11 cellular contexts compared by ENCODE assay signal in the genomic region with DNA sequence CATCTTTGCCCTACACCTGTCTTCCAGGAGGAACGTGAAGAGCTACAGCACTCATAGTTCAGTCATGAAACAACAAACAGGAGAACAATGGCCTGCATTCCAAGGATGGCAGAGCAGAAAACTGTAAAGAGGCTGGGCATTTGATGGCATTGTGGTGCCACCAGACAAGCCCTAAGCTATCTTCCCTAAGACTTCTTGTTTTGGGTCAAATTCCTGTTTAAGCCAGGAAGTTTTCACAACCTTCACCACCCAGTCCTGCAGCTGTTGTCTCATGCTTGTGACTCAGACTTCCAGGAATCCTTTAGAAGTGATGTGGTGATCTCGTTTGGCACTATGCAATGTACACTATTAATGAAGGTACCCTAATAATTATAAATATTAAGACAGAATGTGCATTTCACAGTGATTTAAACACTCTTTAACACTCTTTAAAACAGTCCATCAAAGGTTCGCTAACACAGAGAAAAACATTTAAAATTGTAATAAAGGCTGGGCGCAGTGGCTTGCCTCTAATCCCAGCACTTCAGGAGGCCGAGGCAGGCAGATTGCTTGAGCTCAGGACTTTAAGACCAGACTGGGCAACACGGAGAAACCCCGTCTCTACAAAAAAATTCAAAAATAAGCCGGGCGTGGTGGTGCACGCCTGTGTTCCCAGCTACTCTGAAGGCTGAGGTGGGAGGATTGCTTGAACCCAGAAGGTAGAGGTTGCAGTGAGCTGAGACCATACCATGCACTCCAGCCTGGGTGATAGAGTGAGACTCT. TPM values are rescaled to one million over a fixed set of nuclear protein-coding genes. Genes with fewer than 3 reads are reported as not detected.
DNase-seq lines count a peak whose midpoint lies in the region; ATAC-seq and TF ChIP-seq lines count a peak whose summit lies in the region.
"Had no signal": no experiment of that assay in that cellular context is flagged by ENCODE, and none has a peak within 500 bp of the region (broad histone marks: within the 10 kb centered on the region; RNA-seq: fewer than 3 reads in every experiment).

No MANE protein-coding gene starts in this region.

- no peak for TF ChIP-seq CTCF in mammary epithelial cell (conservative IDR thresholded peaks at IDR 0.05 in 1 of 2, IDR thresholded peaks at IDR 0.05 in 1 of 2; ENCODE audit: extremely low read depth in 1 of 2, insufficient read depth in 1 of 2, low read depth in 1 of 2, low read length in 2 of 2)
- TF ChIP-seq CTCF in esophagus muscularis mucosa (IDR thresholded peaks at IDR 0.05), result no peak

- no peak for TF ChIP-seq EP300 in esophagus muscularis mucosa (IDR thresholded peaks at IDR 0.05)

- intact Hi-C loops in mammary epithelial cell (cut with micrococcal nuclease), result loop anchor here (10.0 kb wide), 1 partner anchor 457 kb away; a partner anchor contains a TSS
- intact Hi-C loops in esophagus muscularis mucosa (cut with DNase I), result loop anchor here (5.0 kb wide), 1 partner anchor 105 kb away; a partner anchor contains a TSS

- no peaks in the 10 kb centered on the region for H3K27me3 ChIP-seq in BLaER1 treated with 17β-estradiol and CSF1 and Interleukin-3, amounts not matched to agents 10 nM and 100 nM
- H3K27me3 ChIP-seq in HUES48 (ENCODE audit: control insufficient read depth, insufficient read depth, low read length) (peaks cover 15% of the 10 kb centered on the region), mammary epithelial cell (ENCODE audit: insufficient read depth, low read length) (no peaks in the 10 kb centered on the region), esophagus muscularis mucosa (no peaks in the 10 kb centered on the region)

- DNase-seq in mammary epithelial cell, result peak; percentile 65
- no peak for DNase-seq in esophagus muscularis mucosa (ENCODE audit: extremely low spot score)
- no peak for DNase-seq in iPS-NIHi7 (ENCODE audit: extremely low spot score)
- DNase-seq: activated CD4-positive, CD25-positive, alpha-beta regulatory T cell; effector memory CD4-positive, alpha-beta T cell; kidney had no signal

- BruUV-seq in mammary epithelial cell (replicated peaks; lab: Mats Ljungman, UMichigan), result no TSS peak

- H3K4me3 ChIP-seq in BLaER1 treated with 17β-estradiol and CSF1 and Interleukin-3, amounts not matched to agents 10 nM and 100 nM, result peak overlapping the region in 2 of 10 experiments; percentile 17 to 79; a peak in 1 of 20 replicates
- H3K4me3 ChIP-seq in HUES48 (ENCODE audit: low read depth, low read length) (no peak overlapping the region), mammary epithelial cell (replicated peaks in 1 of 3; ENCODE audit: insufficient read depth in 1 of 3, low read depth in 2 of 3, low read length in 3 of 3) (no peak overlapping the region), mesodermal cell (ENCODE audit: extremely low read depth, insufficient read depth, low read length, poor library complexity, severe bottlenecking) (no peak overlapping the region), esophagus muscularis mucosa (no peak overlapping the region)

- H4K20me1 ChIP-seq in BLaER1 treated with 17β-estradiol and CSF1 and Interleukin-3, amounts not matched to agents 10 nM and 100 nM, result peaks cover 0 to 6% (median 0%) of the 10 kb centered on the region in 11 experiments; a peak in 6 of 22 replicates
- H4K20me1 ChIP-seq in mammary epithelial cell (ENCODE audit: insufficient read depth, low read length), result no peaks in the 10 kb centered on the region

- CTCF ChIA-PET in mammary epithelial cell (lab: Charles Lee; ENCODE audit: low non-redundant PET), result no interaction called here

- no peak for TF ChIP-seq POLR2A in esophagus muscularis mucosa (IDR thresholded peaks at IDR 0.05; ENCODE audit: low read depth)

- H3K9me3 ChIP-seq in BLaER1 treated with 17β-estradiol and CSF1 and Interleukin-3, amounts not matched to agents 10 nM and 100 nM (replicated peaks in 1 of 11), result peaks cover 0 to 6% (median 0%) of the 10 kb centered on the region in 11 experiments; a peak in 2 of 22 replicates
- no peaks in the 10 kb centered on the region for H3K9me3 ChIP-seq in HUES48 (ENCODE audit: control insufficient read depth, insufficient read depth, low read length)
- H3K9me3 ChIP-seq in mammary epithelial cell (replicated peaks; ENCODE audit: insufficient read depth, low read length), result no peaks in the 10 kb centered on the region
- no peaks in the 10 kb centered on the region for H3K9me3 ChIP-seq in mesodermal cell (ENCODE audit: control insufficient read depth, low read length)
- H3K9me3 ChIP-seq in esophagus muscularis mucosa, result no peaks in the 10 kb centered on the region

- H3K27ac ChIP-seq in BLaER1 treated with 17β-estradiol and CSF1 and Interleukin-3, amounts not matched to agents 10 nM and 100 nM, result peak overlapping the region in 8 of 11 experiments; percentile 39 to 98 (median 53); a peak in 15 of 22 replicates
- peak overlapping the region; percentile 35 for H3K27ac ChIP-seq in HUES48 (ENCODE audit: low read depth, low read length)
- peak overlapping the region; percentile 3 for H3K27ac ChIP-seq in mammary epithelial cell (ENCODE audit: insufficient read depth, low read depth, low read length)
- peak overlapping the region; percentile 80 for H3K27ac ChIP-seq in mesodermal cell (ENCODE audit: low read depth, low read length, severe bottlenecking)
- no peak overlapping the region for H3K27ac ChIP-seq in esophagus muscularis mucosa (replicated peaks in 1 of 4)

- H3K4me2 ChIP-seq in BLaER1 treated with 17β-estradiol and CSF1 and Interleukin-3, amounts not matched to agents 10 nM and 100 nM, result peak overlapping the region in 8 of 11 experiments; percentile 83 to 97 (median 90); a peak in 14 of 22 replicates
- peak overlapping the region; percentile 17 for H3K4me2 ChIP-seq in mammary epithelial cell (ENCODE audit: insufficient read depth, low read depth, low read length)

- H3K4me1 ChIP-seq in BLaER1 treated with 17β-estradiol and CSF1 and Interleukin-3, amounts not matched to agents 10 nM and 100 nM, result peaks cover 25 to 42% (median 37%) of the 10 kb centered on the region in 10 experiments
- H3K4me1 ChIP-seq in HUES48 (ENCODE audit: control insufficient read depth, insufficient read depth, low read length), result peaks cover 22% of the 10 kb centered on the region
- peaks cover 25% of the 10 kb centered on the region for H3K4me1 ChIP-seq in mammary epithelial cell (ENCODE audit: insufficient read depth, low read length)
- H3K4me1 ChIP-seq in mesodermal cell (ENCODE audit: control insufficient read depth, insufficient read depth, low read length, poor library complexity, severe bottlenecking), result peaks cover 22% of the 10 kb centered on the region
- peaks cover 17 to 28% (median 23%) of the 10 kb centered on the region in 4 donors for H3K4me1 ChIP-seq in esophagus muscularis mucosa

- no peak overlapping the region for H2AFZ ChIP-seq in mammary epithelial cell (ENCODE audit: low read depth, low read length)

- H3K36me3 ChIP-seq in BLaER1 treated with 17β-estradiol and CSF1 and Interleukin-3, amounts not matched to agents 10 nM and 100 nM, result peaks cover 0 to 7% (median 0%) of the 10 kb centered on the region in 11 experiments; a peak in 1 of 22 replicates
- no peaks in the 10 kb centered on the region for H3K36me3 ChIP-seq in HUES48 (ENCODE audit: control insufficient read depth, insufficient read depth, low read length)
- H3K36me3 ChIP-seq in mammary epithelial cell (ENCODE audit: insufficient read depth, low read length), result no peaks in the 10 kb centered on the region
- no peaks in the 10 kb centered on the region for H3K36me3 ChIP-seq in mesodermal cell (ENCODE audit: control insufficient read depth, insufficient read depth, low read length)
- no peaks in the 10 kb centered on the region for H3K36me3 ChIP-seq in esophagus muscularis mucosa

- dilution Hi-C loops in mammary epithelial cell (cut with HindIII; ENCODE audit: low sequenced_read_pairs), result no loop called here

- 73% methylated on average over 10 of the region's 10 CpGs for WGBS in mammary epithelial cell (ENCODE audit: low coverage, missing lambda C conversion rate)
- 90 to 93% methylated on average over 7 to 8 of the region's 10 CpGs for WGBS in mesodermal cell (ENCODE audit: insufficient coverage in 2 of 2), 2 experiments
- WGBS in esophagus muscularis mucosa, result 88% methylated on average over 10 of the region's 10 CpGs

- ATAC-seq in GM19035 (IDR thresholded peaks at IDR 0.05; ENCODE audit: unreplicated experiment), result no peak
- ATAC-seq in HG03565 (IDR thresholded peaks at IDR 0.05; ENCODE audit: unreplicated experiment), result no peak

- H3K79me2 ChIP-seq in mammary epithelial cell (ENCODE audit: insufficient read depth, low read length), result peaks cover 41% of the 10 kb centered on the region

- in situ Hi-C loops in mammary epithelial cell (cut with MboI; ENCODE audit: low sequenced_read_pairs in 2 of 2), result no loop called here

- H3K9ac ChIP-seq in BLaER1 treated with 17β-estradiol and CSF1 and Interleukin-3, amounts not matched to agents 10 nM and 100 nM, result peak overlapping the region in 3 of 11 experiments; percentile 32 to 46 (median 36); a peak in 4 of 22 replicates
- H3K9ac ChIP-seq in HUES48 (ENCODE audit: low read depth, low read length) (no peak overlapping the region), mammary epithelial cell (ENCODE audit: insufficient read depth, low read length) (no peak overlapping the region)

RNA-seq across cellular contexts. Expression of a gene that starts 2.7 kb away (rescaled TPM):
- total RNA-seq in mammary epithelial cell (10 to 100 TPM; 28.7 to 42.2 TPM), esophagus muscularis mucosa (10 to 100 TPM; 25.3 to 43.4 (median 33.9) TPM)
- 39.4 TPM for polyA plus RNA-seq in mammary epithelial cell
- polyA minus RNA-seq in mammary epithelial cell, result 98.9 TPM
- polyA plus RNA-seq in mesodermal cell (2013, experiment 1 of 2), result 34.8 TPM
- 36.2 TPM for polyA plus RNA-seq in mesodermal cell (2013, experiment 2 of 2)

Comparison
In these comparisons a context has a peak if more than half of its experiments do, and no peak if none do; other contexts are left out.
1. H3K27ac ChIP-seq: peak in BLaER1 treated with 17β-estradiol and CSF1 and Interleukin-3, amounts not matched to agents 10 nM and 100 nM (8 of 11), HUES48 (single experiment), mammary epithelial cell (single experiment) and mesodermal cell (single experiment); none in esophagus muscularis mucosa (0 of 4).